Comparison of ENCODE assay signal across 8 cellular contexts in the genomic region with DNA sequence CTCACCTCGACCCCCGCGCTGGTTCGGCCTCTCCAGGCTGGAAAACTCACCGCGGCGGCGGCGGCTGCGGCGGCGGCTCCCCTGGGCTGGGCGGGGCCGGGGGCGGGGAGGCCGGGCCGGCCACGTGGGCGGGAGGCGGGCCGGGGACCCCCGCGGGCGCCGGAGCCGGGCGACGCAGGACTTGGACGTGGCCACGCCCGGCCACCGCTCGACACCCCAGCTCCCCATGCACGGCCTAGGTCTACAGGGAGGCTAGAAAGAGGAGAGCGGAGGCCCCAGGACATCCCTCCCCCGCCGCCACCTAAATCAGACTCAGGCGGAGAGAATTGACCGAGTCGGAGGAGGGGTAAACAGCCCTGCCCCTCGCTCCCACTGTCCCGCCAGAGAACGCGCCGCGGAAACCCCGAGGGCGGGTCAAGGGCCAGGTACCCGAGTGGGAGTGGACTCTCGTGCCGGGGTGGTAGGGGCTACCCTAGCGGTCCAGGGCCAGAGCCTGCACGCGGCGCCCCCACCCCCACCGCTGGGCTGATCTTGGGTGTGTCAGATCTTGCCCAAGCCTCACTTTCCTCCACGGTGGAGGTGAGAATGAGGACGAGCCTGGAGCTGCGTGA. TPM values are rescaled to one million over a fixed set of nuclear protein-coding genes. Genes with fewer than 3 reads are reported as not detected.
DNase-seq lines count a peak whose midpoint lies in the region; TF ChIP-seq lines count a peak whose summit lies in the region.

No MANE protein-coding gene starts in this region.

- peak overlapping the region in 1 of 2 experiments; percentile 88 for H3K4ac ChIP-seq in mesenchymal stem cell (ENCODE audit: low read depth in 1 of 2, low read length in 2 of 2)

- H3K9me2 ChIP-seq in OCI-LY1 (ENCODE audit: low read depth, low read length), result no peaks in the 10 kb centered on the region

- peak overlapping the region; percentile 70 for H3K9ac ChIP-seq in OCI-LY1 (ENCODE audit: low read length)
- H3K9ac ChIP-seq in duodenal mucosa (ENCODE audit: low read depth in 1 of 2, low read length in 2 of 2), result peak overlapping the region in 1 of 2 donors; percentile 64
- H3K9ac ChIP-seq in mesenchymal stem cell (ENCODE audit: low read length), result peak overlapping the region; percentile 89

- H2AFZ ChIP-seq in OCI-LY1 (ENCODE audit: low read length), result no peak overlapping the region
- peak overlapping the region; percentile 37 for H2AFZ ChIP-seq in mesenchymal stem cell (ENCODE audit: low read depth, low read length)

- H3K36me3 Mint-ChIP-seq in activated naive CD4-positive, alpha-beta T cell treated with anti-CD3 and anti-CD28 coated beads, Interleukin-2, amount 10 ng/mL, durations not matched to agents 7 days and 5 days, result no peaks in the 10 kb centered on the region
- H3K36me3 Mint-ChIP-seq in type B pancreatic cell, result peaks cover 3% of the 10 kb centered on the region

- H2BK5ac ChIP-seq in mesenchymal stem cell (ENCODE audit: low read depth, low read length, poor library complexity, severe bottlenecking), result no peak overlapping the region

- H3K4me1 Mint-ChIP-seq in activated naive CD4-positive, alpha-beta T cell treated with anti-CD3 and anti-CD28 coated beads, Interleukin-2, amount 10 ng/mL, durations not matched to agents 7 days and 5 days, result peaks cover 7% of the 10 kb centered on the region
- H3K4me1 Mint-ChIP-seq in type B pancreatic cell (ENCODE audit: unreplicated experiment), result peaks cover 9% of the 10 kb centered on the region

- peaks cover 2% of the 10 kb centered on the region for H3K79me1 ChIP-seq in mesenchymal stem cell (replicated peaks; ENCODE audit: low read length, poor library complexity, severe bottlenecking)

- H3K27ac Mint-ChIP-seq in activated naive CD4-positive, alpha-beta T cell treated with anti-CD3 and anti-CD28 coated beads, Interleukin-2, amount 10 ng/mL, durations not matched to agents 7 days and 5 days, result no peak overlapping the region
- no peak overlapping the region for H3K27ac Mint-ChIP-seq in type B pancreatic cell

- H3K4me1 ChIP-seq in OCI-LY1 (ENCODE audit: insufficient read depth, low read length, severe bottlenecking) (peaks cover 23% of the 10 kb centered on the region), duodenal mucosa (ENCODE audit: control insufficient read depth in 1 of 2, insufficient read depth in 2 of 2, low read length in 2 of 2) (peaks cover 7 to 10% of the 10 kb centered on the region in 2 donors), mesenchymal stem cell (ENCODE audit: control insufficient read depth, insufficient read depth, low read depth, low read length) (peaks cover 17% of the 10 kb centered on the region)

- H3K27me3 ChIP-seq in OCI-LY1 (ENCODE audit: insufficient read depth, low read length), result no peaks in the 10 kb centered on the region
- H3K27me3 ChIP-seq in duodenal mucosa (ENCODE audit: control insufficient read depth in 1 of 2, insufficient read depth in 2 of 2, low read length in 2 of 2), result peaks cover 4 to 12% of the 10 kb centered on the region in 2 donors
- peaks cover 6 to 47% of the 10 kb centered on the region in 2 experiments for H3K27me3 ChIP-seq in mesenchymal stem cell (ENCODE audit: control insufficient read depth in 1 of 2, insufficient read depth in 1 of 2, low read length in 2 of 2)

- no peaks in the 10 kb centered on the region for H4K20me1 ChIP-seq in OCI-LY1 (ENCODE audit: insufficient read depth, low read length)

- no peak overlapping the region for H3K23ac ChIP-seq in mesenchymal stem cell (ENCODE audit: low read length in 2 of 2)

- no peaks in the 10 kb centered on the region for H3F3A ChIP-seq in OCI-LY1 (ENCODE audit: insufficient read depth, low read length)

- H3K9me3 Mint-ChIP-seq in activated naive CD4-positive, alpha-beta T cell treated with anti-CD3 and anti-CD28 coated beads, Interleukin-2, amount 10 ng/mL, durations not matched to agents 7 days and 5 days, result no peaks in the 10 kb centered on the region
- H3K9me3 Mint-ChIP-seq in type B pancreatic cell, result no peaks in the 10 kb centered on the region

- H2BK12ac ChIP-seq in mesenchymal stem cell (ENCODE audit: low read length in 2 of 2), result peak overlapping the region in 1 of 2 experiments; percentile 45

- peak overlapping the region in 1 of 2 experiments; percentile 93 for H3K18ac ChIP-seq in mesenchymal stem cell (ENCODE audit: low read depth in 1 of 2, low read length in 2 of 2)

- H2AK5ac ChIP-seq in mesenchymal stem cell (ENCODE audit: low read length, severe bottlenecking), result no peak overlapping the region

- H3K4me3 ChIP-seq in OCI-LY1 (ENCODE audit: low read depth, low read length, poor library complexity, severe bottlenecking) (peak overlapping the region; percentile 77), duodenal mucosa (ENCODE audit: low read depth in 1 of 2, low read length in 2 of 2) (peak overlapping the region; percentile 78 to 80), mesenchymal stem cell (ENCODE audit: insufficient read depth in 1 of 2, low read depth in 1 of 2, low read length in 2 of 2) (peak overlapping the region; percentile 62 to 83)

- H2BK120ac ChIP-seq in mesenchymal stem cell (ENCODE audit: low read depth, low read length), result peak overlapping the region; percentile 74

- no peak for DNase-seq in activated naive CD4-positive, alpha-beta T cell treated with anti-CD3 and anti-CD28 coated beads, Interleukin-2, amount 10 ng/mL, durations not matched to agents 7 days and 5 days
- DNase-seq in activated naive CD4-positive, alpha-beta T cell (lab: John Stamatoyannopoulos, UW), result no peak
- DNase-seq in mesenchymal stem cell, result peak; percentile 38
- peak; percentile 71 for DNase-seq in type B pancreatic cell (ENCODE audit: extremely low spot score, unreplicated experiment)
- DNase-seq in mesenteric fat pad (ENCODE audit: low spot score), result no peak
- DNase-seq in dedifferentiated amniotic fluid mesenchymal stem cell (ENCODE audit: extremely low spot score), result no peak

- H2BK15ac ChIP-seq in mesenchymal stem cell (ENCODE audit: low read depth, poor library complexity, severe bottlenecking), result peak overlapping the region; percentile 34

- H3K79me2 ChIP-seq in OCI-LY1 (ENCODE audit: insufficient read depth, low read length), result no peaks in the 10 kb centered on the region

- no peaks in the 10 kb centered on the region for H3K36me3 ChIP-seq in OCI-LY1 (ENCODE audit: insufficient read depth, low read length)
- no peaks in the 10 kb centered on the region for H3K36me3 ChIP-seq in duodenal mucosa (ENCODE audit: control insufficient read depth in 1 of 2, insufficient read depth in 2 of 2, low read length in 2 of 2)
- H3K36me3 ChIP-seq in mesenchymal stem cell (ENCODE audit: control insufficient read depth in 1 of 2, insufficient read depth in 2 of 2, low read depth in 1 of 2, low read length in 2 of 2), result peaks cover 0 to 23% of the 10 kb centered on the region in 2 experiments

- H4K8ac ChIP-seq in mesenchymal stem cell (ENCODE audit: low read length), result peak overlapping the region; percentile 71

- peak overlapping the region; percentile 81 for H4K91ac ChIP-seq in mesenchymal stem cell (ENCODE audit: low read length)

- peaks cover 79% of the 10 kb centered on the region for H3K27me3 Mint-ChIP-seq in activated naive CD4-positive, alpha-beta T cell treated with anti-CD3 and anti-CD28 coated beads, Interleukin-2, amount 10 ng/mL, durations not matched to agents 7 days and 5 days
- H3K27me3 Mint-ChIP-seq in type B pancreatic cell, result peaks cover 24% of the 10 kb centered on the region

- H3K4me2 ChIP-seq in OCI-LY1 (ENCODE audit: low read length), result peak overlapping the region; percentile 77
- peak overlapping the region; percentile 100 for H3K4me2 ChIP-seq in mesenchymal stem cell (ENCODE audit: low read length, poor library complexity, severe bottlenecking)

- no peaks in the 10 kb centered on the region for H3K9me3 ChIP-seq in OCI-LY1 (ENCODE audit: low read length)
- H3K9me3 ChIP-seq in duodenal mucosa (ENCODE audit: control insufficient read depth in 1 of 2, low read length in 2 of 2), result no peaks in the 10 kb centered on the region
- no peaks in the 10 kb centered on the region for H3K9me3 ChIP-seq in mesenchymal stem cell (ENCODE audit: control insufficient read depth, low read length)

- TF ChIP-seq CTCF in OCI-LY1 (IDR thresholded peaks at IDR 0.05; ENCODE audit: low read length) (no peak), type B pancreatic cell (conservative IDR thresholded peaks at IDR 0.05) (no peak)

- H3K4me3 Mint-ChIP-seq in activated naive CD4-positive, alpha-beta T cell treated with anti-CD3 and anti-CD28 coated beads, Interleukin-2, amount 10 ng/mL, durations not matched to agents 7 days and 5 days, result peak overlapping the region; percentile 43
- H3K4me3 Mint-ChIP-seq in type B pancreatic cell, result peak overlapping the region; percentile 89

- CTCF ChIA-PET in activated naive CD4-positive, alpha-beta T cell treated with anti-CD3 and anti-CD28 coated beads, Interleukin-2, amount 10 ng/mL, durations not matched to agents 7 days and 5 days (lab: Charles Lee), result no interaction called here

- H3K14ac ChIP-seq in mesenchymal stem cell (ENCODE audit: low read length in 2 of 2), result no peak overlapping the region

- H3K27ac ChIP-seq in OCI-LY1 (ENCODE audit: low read depth, low read length, poor library complexity, severe bottlenecking) (no peak overlapping the region), duodenal mucosa (ENCODE audit: low read depth, low read length) (no peak overlapping the region), mesenchymal stem cell (ENCODE audit: low read length, poor library complexity, severe bottlenecking) (no peak overlapping the region)

- 2% methylated on average over 46 of the region's 59 CpGs for WGBS in mesenchymal stem cell

RNA-seq across cellular contexts. Expression of a gene that starts 18.9 kb away (rescaled TPM):
- not detected for polyA plus RNA-seq in mesenchymal stem cell (2013, experiment 1 of 2)
- polyA plus RNA-seq in mesenchymal stem cell (2013, experiment 2 of 2), result 0.03 TPM
- total RNA-seq in type B pancreatic cell (ENCODE audit: low replicate concordance) (not detected in 2 replicates), mesenteric fat pad (not detected)

Comparison
In these comparisons a context has a peak if more than half of its experiments do, and no peak if none do; other contexts are left out.
1. DNase-seq: peak in mesenchymal stem cell (single experiment) and type B pancreatic cell (single experiment); none in activated naive CD4-positive, alpha-beta T cell treated with anti-CD3 and anti-CD28 coated beads, Interleukin-2, amount 10 ng/mL, durations not matched to agents 7 days and 5 days (single experiment), activated naive CD4-positive, alpha-beta T cell (0 of 4), mesenteric fat pad (single experiment) and dedifferentiated amniotic fluid mesenchymal stem cell (single experiment).
2. Peak in every context shown above with its lines, with median percentiles within 50 percentile points of each other: H3K4me3 ChIP-seq.